In genomic region chr17:82297280-82297803, GRCh38 we compare ENCODE assay signal across 8 cellular contexts. TPM values are rescaled to one million over a fixed set of nuclear protein-coding genes. Genes with fewer than 3 reads are reported as not detected.
DNase-seq lines count a peak whose midpoint lies in the region; ATAC-seq, FAIRE-seq and TF ChIP-seq lines count a peak whose summit lies in the region.

No MANE protein-coding gene starts in this region.

- ATAC-seq in HG03045 (IDR thresholded peaks at IDR 0.05; ENCODE audit: unreplicated experiment) (no peak), HG02885 (IDR thresholded peaks at IDR 0.05; ENCODE audit: poor library complexity, unreplicated experiment) (no peak)

- FAIRE-seq in GM12891 (lab: Jason Lieb, UNC): peak; percentile 81

- TF ChIP-seq POLR2A in GM12891 (IDR thresholded peaks at IDR 0.05; ENCODE audit: low read depth, low read length): no peak

- no peak for DNase-seq in GM12891 (ENCODE audit: insufficient read length, low spot score)
- peak; percentile 96 for DNase-seq in M059J (ENCODE audit: low read depth)
- peak; percentile 80 for DNase-seq in activated CD4-positive, CD25-positive, alpha-beta regulatory T cell treated with anti-CD3 and anti-CD28 coated beads, Interleukin-2, amount 50 U/mL, for 72 hours
- DNase-seq in central memory CD4-positive, alpha-beta T cell: peak; percentile 81
- peak; percentile 36 for DNase-seq in middle frontal gyrus (ENCODE audit: extremely low spot score, low spot score)
- DNase-seq in stimulated activated CD8-positive, alpha-beta memory T cell treated with anti-CD3 and anti-CD28 coated beads, Interleukin-4, amount 100 ng/mL, for 48 hours: peak; percentile 94

TF ChIP-seq in GM12891, 5 proteins besides CTCF, POLR2A, EP300 and RAD21:
- TF ChIP-seq SPI1 (IDR thresholded peaks at IDR 0.05; ENCODE audit: low read depth, low read length): no peak
- TF ChIP-seq POU2F2 (IDR thresholded peaks at IDR 0.05; ENCODE audit: low read depth, low read length): no peak
- TF ChIP-seq POLR2AphosphoS5 (IDR thresholded peaks at IDR 0.05; ENCODE audit: low read depth, low read length): no peak
- TF ChIP-seq TAF1 (IDR thresholded peaks at IDR 0.05; ENCODE audit: low read depth, low read length): no peak; the same call in 1 of the 2 replicates
- no peak for TF ChIP-seq PAX5 (IDR thresholded peaks at IDR 0.05; ENCODE audit: insufficient read depth, low read length, severe bottlenecking)

RNA-seq across cellular contexts. Expression of gene CD7, which starts 20.1 kb away (rescaled TPM):
- 0.18 TPM for polyA plus RNA-seq in GM12891 (2012; ENCODE audit: low read depth, missing spikeins)
- not detected in 2 replicates for total RNA-seq in M059J (2014; rRNA removed; shearing (Covaris generic))

RNA-seq across cellular contexts. Expression of gene CSNK1D, which starts 23.8 kb away (rescaled TPM):
- polyA plus RNA-seq in GM12891 (2012; ENCODE audit: low read depth, missing spikeins): 60.6 TPM
- 41.6 and 43.7 TPM in 2 replicates for total RNA-seq in M059J (2014; rRNA removed; shearing (Covaris generic))

RNA-seq across cellular contexts. Expression of gene SECTM1, which starts 36.2 kb away (rescaled TPM):
- 0.27 TPM for polyA plus RNA-seq in GM12891 (2012; ENCODE audit: low read depth, missing spikeins)
- total RNA-seq in M059J (2014; rRNA removed; shearing (Covaris generic)): 30.2 and 41.0 TPM in 2 replicates
